Comparison of ENCODE assay signal across 1 cellular context in genomic region chr6:4102687-4103244, GRCh38.
TF ChIP-seq lines count a peak whose summit lies in the region.

No MANE protein-coding gene starts in this region.

TF ChIP-seq in GM23338, 12 proteins besides CTCF, POLR2A, EP300 and RAD21 (continued from another document):
- TF ChIP-seq REST (IDR thresholded peaks at IDR 0.05; ENCODE audit: unreplicated experiment) = no peak
- no peak for TF ChIP-seq ZNF331 (CRISPR knock-in tag; IDR thresholded peaks at IDR 0.05; ENCODE audit: low read depth)
- TF ChIP-seq JUNB (IDR thresholded peaks at IDR 0.05; ENCODE audit: unreplicated experiment) = no peak
- TF ChIP-seq, protein P1, sequence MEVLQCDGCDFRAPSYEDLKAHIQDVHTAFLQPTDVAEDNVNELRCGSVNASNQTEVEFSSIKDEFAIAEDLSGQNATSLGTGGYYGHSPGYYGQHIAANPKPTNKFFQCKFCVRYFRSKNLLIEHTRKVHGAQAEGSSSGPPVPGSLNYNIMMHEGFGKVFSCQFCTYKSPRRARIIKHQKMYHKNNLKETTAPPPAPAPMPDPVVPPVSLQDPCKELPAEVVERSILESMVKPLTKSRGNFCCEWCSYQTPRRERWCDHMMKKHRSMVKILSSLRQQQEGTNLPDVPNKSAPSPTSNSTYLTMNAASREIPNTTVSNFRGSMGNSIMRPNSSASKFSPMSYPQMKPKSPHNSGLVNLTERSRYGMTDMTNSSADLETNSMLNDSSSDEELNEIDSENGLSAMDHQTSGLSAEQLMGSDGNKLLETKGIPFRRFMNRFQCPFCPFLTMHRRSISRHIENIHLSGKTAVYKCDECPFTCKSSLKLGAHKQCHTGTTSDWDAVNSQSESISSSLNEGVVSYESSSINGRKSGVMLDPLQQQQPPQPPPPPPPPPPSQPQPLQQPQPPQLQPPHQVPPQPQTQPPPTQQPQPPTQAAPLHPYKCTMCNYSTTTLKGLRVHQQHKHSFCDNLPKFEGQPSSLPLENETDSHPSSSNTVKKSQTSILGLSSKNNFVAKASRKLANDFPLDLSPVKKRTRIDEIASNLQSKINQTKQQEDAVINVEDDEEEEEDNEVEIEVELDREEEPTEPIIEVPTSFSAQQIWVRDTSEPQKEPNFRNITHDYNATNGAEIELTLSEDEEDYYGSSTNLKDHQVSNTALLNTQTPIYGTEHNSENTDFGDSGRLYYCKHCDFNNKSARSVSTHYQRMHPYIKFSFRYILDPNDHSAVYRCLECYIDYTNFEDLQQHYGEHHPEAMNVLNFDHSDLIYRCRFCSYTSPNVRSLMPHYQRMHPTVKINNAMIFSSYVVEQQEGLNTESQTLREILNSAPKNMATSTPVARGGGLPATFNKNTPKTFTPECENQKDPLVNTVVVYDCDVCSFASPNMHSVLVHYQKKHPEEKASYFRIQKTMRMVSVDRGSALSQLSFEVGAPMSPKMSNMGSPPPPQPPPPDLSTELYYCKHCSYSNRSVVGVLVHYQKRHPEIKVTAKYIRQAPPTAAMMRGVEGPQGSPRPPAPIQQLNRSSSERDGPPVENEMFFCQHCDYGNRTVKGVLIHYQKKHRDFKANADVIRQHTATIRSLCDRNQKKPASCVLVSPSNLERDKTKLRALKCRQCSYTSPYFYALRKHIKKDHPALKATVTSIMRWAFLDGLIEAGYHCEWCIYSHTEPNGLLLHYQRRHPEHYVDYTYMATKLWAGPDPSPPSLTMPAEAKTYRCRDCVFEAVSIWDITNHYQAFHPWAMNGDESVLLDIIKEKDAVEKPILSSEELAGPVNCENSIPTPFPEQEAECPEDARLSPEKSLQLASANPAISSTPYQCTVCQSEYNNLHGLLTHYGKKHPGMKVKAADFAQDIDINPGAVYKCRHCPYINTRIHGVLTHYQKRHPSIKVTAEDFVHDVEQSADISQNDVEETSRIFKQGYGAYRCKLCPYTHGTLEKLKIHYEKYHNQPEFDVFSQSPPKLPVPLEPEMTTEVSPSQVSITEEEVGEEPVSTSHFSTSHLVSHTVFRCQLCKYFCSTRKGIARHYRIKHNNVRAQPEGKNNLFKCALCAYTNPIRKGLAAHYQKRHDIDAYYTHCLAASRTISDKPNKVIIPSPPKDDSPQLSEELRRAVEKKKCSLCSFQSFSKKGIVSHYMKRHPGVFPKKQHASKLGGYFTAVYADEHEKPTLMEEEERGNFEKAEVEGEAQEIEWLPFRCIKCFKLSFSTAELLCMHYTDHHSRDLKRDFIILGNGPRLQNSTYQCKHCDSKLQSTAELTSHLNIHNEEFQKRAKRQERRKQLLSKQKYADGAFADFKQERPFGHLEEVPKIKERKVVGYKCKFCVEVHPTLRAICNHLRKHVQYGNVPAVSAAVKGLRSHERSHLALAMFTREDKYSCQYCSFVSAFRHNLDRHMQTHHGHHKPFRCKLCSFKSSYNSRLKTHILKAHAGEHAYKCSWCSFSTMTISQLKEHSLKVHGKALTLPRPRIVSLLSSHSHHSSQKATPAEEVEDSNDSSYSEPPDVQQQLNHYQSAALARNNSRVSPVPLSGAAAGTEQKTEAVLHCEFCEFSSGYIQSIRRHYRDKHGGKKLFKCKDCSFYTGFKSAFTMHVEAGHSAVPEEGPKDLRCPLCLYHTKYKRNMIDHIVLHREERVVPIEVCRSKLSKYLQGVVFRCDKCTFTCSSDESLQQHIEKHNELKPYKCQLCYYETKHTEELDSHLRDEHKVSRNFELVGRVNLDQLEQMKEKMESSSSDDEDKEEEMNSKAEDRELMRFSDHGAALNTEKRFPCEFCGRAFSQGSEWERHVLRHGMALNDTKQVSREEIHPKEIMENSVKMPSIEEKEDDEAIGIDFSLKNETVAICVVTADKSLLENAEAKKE (CRISPR knock-in tag; IDR thresholded peaks at IDR 0.05) = no peak
- TF ChIP-seq ETS1 (IDR thresholded peaks at IDR 0.05) = no peak
- no peak for TF ChIP-seq NANOG (IDR thresholded peaks at IDR 0.05; ENCODE audit: borderline replicate concordance)
- TF ChIP-seq EZH2phosphoT487 (IDR thresholded peaks at IDR 0.05; ENCODE audit: unreplicated experiment) = no peak
